11 cellular contexts compared by ENCODE assay signal in the genomic region with DNA sequence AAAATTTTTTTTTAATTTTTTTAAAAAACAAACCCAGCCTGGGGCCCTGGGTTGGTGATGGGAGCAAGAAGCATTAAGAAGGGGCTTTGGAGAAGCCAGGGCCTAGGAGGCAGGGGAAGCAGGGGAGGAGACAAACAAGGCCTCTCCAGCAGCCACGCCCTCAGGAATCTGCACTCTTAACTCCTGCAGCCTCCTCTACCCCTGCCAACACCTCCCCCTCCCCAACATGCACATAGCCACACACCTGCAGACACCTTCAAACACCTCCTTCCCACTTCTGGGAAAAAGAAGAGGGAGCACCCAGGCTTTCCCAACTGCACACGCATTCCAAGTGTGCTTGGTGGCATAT.
"Had no signal": no experiment of that assay in that cellular context is flagged by ENCODE, and none has a peak within 500 bp of the region (broad histone marks: within the 10 kb centered on the region; RNA-seq: fewer than 3 reads in every experiment).

No MANE protein-coding gene starts in this region.

- H3K9me3 ChIP-seq: ascending aorta, Peyer's patch had no signal

- H3K36me3 ChIP-seq: ascending aorta, cardiac muscle cell, Peyer's patch, WERI-Rb-1 had no signal

- DNase-seq: NCI-H2029 treated with DMSO at 0.1 percent for 48 hours, NCI-H2107, NCI-H510A, SIG-M5 had no signal

- H3K27me3 ChIP-seq: ascending aorta, cardiac muscle cell, Peyer's patch had no signal

- ATAC-seq: activated T-helper 17 cell treated with anti-CD3 and anti-CD28 coated beads, Interleukin-2, amount 50 U/mL, for 72 hours; T-cell; T-helper 17 cell had no signal

- H3K4me3 ChIP-seq: ascending aorta, cardiac muscle cell, Peyer's patch had no signal

- H3K27ac ChIP-seq: cardiac muscle cell, Peyer's patch, WERI-Rb-1 had no signal

- H3K4me1 ChIP-seq: Peyer's patch had no signal
